8 cellular contexts compared by ENCODE assay signal in genomic region chr19:34963531-34964406, GRCh38. TPM values are rescaled to one million over a fixed set of nuclear protein-coding genes. Genes with fewer than 3 reads are reported as not detected.
A peak's percentile ranks its signal among the peaks of the same experiment; 100 is the strongest.
DNase-seq lines count a peak whose midpoint lies in the region; ATAC-seq and TF ChIP-seq lines count a peak whose summit lies in the region.

TSS of gene ZNF792 (minus strand) at chr19:34964229. CDS start at chr19:34963662, 567 bp downstream.

- peaks cover 25% of the 10 kb centered on the region for H3K27me3 Mint-ChIP-seq in nephron progenitor cell (ENCODE audit: low read depth, poor library complexity)

- TF ChIP-seq CTCF in foreskin fibroblast (IDR thresholded peaks at IDR 0.05; ENCODE audit: low read depth, low read length) (no peak), nephron progenitor cell (IDR thresholded peaks at IDR 0.05) (no peak)

- peak; percentile 45 for DNase-seq in ACHN
- DNase-seq in OCI-M1 (lab: John Stamatoyannopoulos, UW), result peak; percentile 72
- DNase-seq in activated T-helper 9 cell treated with anti-CD3 and anti-CD28 coated beads, Interleukin-2, amount 50 U/mL, for 16 hours (ENCODE audit: low read depth), result peak; percentile 23
- DNase-seq in foreskin fibroblast, result peak; percentile 41 to 77
- DNase-seq in nephron progenitor cell, result peak; percentile 79

- ATAC-seq in GM18520 (IDR thresholded peaks at IDR 0.05; ENCODE audit: unreplicated experiment), result peak; percentile 32
- ATAC-seq in HG03460 (IDR thresholded peaks at IDR 0.05; ENCODE audit: unreplicated experiment), result peak; percentile 76

- in situ Hi-C loops in ACHN (cut with HindIII; ENCODE audit: low pct_ligation_motif_present, low pct_unique_long_range_greater_than_20kb, low sequenced_read_pairs), result no loop called here

- H3K9me3 Mint-ChIP-seq in nephron progenitor cell, result peaks cover 84% of the 10 kb centered on the region

- H3K4me3 Mint-ChIP-seq in nephron progenitor cell, result peak within 1 kb of the TSS; percentile 88

- no peak within 1 kb of the TSS for H3K27ac ChIP-seq in temporal lobe (ENCODE audit: low read depth, low read length)

- H3K4me1 Mint-ChIP-seq in nephron progenitor cell, result peaks cover 9% of the 10 kb centered on the region

- H3K36me3 Mint-ChIP-seq in nephron progenitor cell (ENCODE audit: low read depth), result peaks cover 48% of the 10 kb centered on the region

- no peak within 1 kb of the TSS for H3K27ac Mint-ChIP-seq in nephron progenitor cell

- H3K4me3 ChIP-seq in foreskin fibroblast (ENCODE audit: low read depth in 1 of 2, low read length in 2 of 2), result peak within 1 kb of the TSS; percentile 69 to 70

RNA-seq across cellular contexts. Expression of gene ZNF792, which starts in this region (rescaled TPM):
- 11.8 TPM for total RNA-seq in temporal lobe

Comparison
In these comparisons a context has a peak if more than half of its experiments do, and no peak if none do; other contexts are left out.
1. DNase-seq: peak in every context shown above with its lines; median percentile 79 in nephron progenitor cell; 72 in OCI-M1; 59 in foreskin fibroblast; 45 in ACHN; 23 in activated T-helper 9 cell treated with anti-CD3 and anti-CD28 coated beads, Interleukin-2, amount 50 U/mL, for 16 hours.